Comparison of ENCODE assay signal across 22 cellular contexts in the genomic region with DNA sequence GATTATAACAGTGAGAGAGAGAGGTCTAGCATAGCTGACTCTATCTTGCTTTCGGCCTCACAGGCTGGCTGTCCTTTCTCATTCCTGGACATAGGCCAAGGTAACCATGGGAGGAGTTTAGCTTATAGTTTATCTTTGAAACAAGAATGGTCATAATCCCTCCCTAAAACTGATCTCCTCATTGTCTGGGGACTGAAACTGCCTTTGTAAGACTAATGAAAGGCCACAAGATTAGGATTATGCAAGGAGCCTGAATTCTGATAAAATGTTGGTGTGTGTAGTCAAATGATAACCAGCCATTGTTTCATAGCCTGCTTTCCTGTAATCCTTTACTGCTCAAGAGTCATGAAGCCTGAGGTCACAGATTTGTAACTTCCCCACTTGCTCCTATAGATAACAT.
DNase-seq lines count a peak whose midpoint lies in the region; ATAC-seq, FAIRE-seq and TF ChIP-seq lines count a peak whose summit lies in the region.
"Had no signal": no experiment of that assay in that cellular context is flagged by ENCODE, and none has a peak within 500 bp of the region (broad histone marks: within the 10 kb centered on the region; RNA-seq: fewer than 3 reads in every experiment).

No MANE protein-coding gene starts in this region.

- FAIRE-seq in D721Med (lab: Jason Lieb, UNC) = peak; percentile 66

- intact Hi-C loops in Caco-2 (cut with micrococcal nuclease; ENCODE audit: unreplicated experiment) = no loop called here
- intact Hi-C loops in left lung (cut with DNase I) = no loop called here

- CTCF ChIA-PET in Caco-2 (lab: Charles Lee) = no interaction called here

- H3K36me3 ChIP-seq in MG63 (no peaks in the 10 kb centered on the region), Caco-2 (ENCODE audit: control insufficient read depth, insufficient read depth, low read length) (no peaks in the 10 kb centered on the region), left lung (no peaks in the 10 kb centered on the region)
- H3K36me3 ChIP-seq: cardiac muscle cell, esophagus squamous epithelium had no signal

- no TSS peak for BruUV-seq in Caco-2 (replicated peaks; lab: Mats Ljungman, UMichigan)

- POLR2A ChIA-PET in Caco-2 (lab: Charles Lee) = no interaction called here

- no peak overlapping the region for H3K4me3 Mint-ChIP-seq in Caco-2 (ENCODE audit: unreplicated experiment)
- H3K4me3 Mint-ChIP-seq: activated naive CD8-positive, alpha-beta T cell; activated T-helper 1 cell treated with anti-CD3 and anti-CD28 coated beads, Interleukin-12 subunit alpha, Interleukin-12 subunit beta, Interleukin-2, Interleukin-4 antibody, amounts not matched to agents 30 ng/mL and 10 ng/mL and 1 ng/mL, durations not matched to agents 14 hours and 24 hours and 36 hours had no signal

- H3K27ac ChIP-seq in left lung = no peak overlapping the region
- H3K27ac ChIP-seq: cardiac muscle cell, esophagus squamous epithelium had no signal

- no peak for ATAC-seq in left lung
- ATAC-seq: stimulated activated naive CD8-positive, alpha-beta T cell treated with anti-CD3 and anti-CD28 coated beads, Interleukin-15, Interleukin-2, amounts not matched to agents 100 U/mL and 50 U/mL, for 24 hours had no signal

- no peak for TF ChIP-seq CTCF in D721Med (IDR thresholded peaks at IDR 0.05; ENCODE audit: insufficient read depth, missing control alignments)
- TF ChIP-seq CTCF in choroid plexus epithelial cell (conservative IDR thresholded peaks at IDR 0.05; ENCODE audit: low read depth, low read length) = no peak
- TF ChIP-seq CTCF in Caco-2 (IDR thresholded peaks at IDR 0.05; ENCODE audit: insufficient read depth in 1 of 2, low read depth in 1 of 2, low read length in 1 of 2, severe bottlenecking in 1 of 2, unreplicated experiment in 1 of 2) = no peak
- TF ChIP-seq CTCF in left lung (IDR thresholded peaks at IDR 0.05) = no peak

- H3K9me3 Mint-ChIP-seq in Caco-2 (ENCODE audit: unreplicated experiment) = peaks cover 17% of the 10 kb centered on the region
- H3K9me3 Mint-ChIP-seq: activated T-helper 1 cell treated with anti-CD3 and anti-CD28 coated beads, Interleukin-12 subunit alpha, Interleukin-12 subunit beta, Interleukin-2, Interleukin-4 antibody, amounts not matched to agents 30 ng/mL and 10 ng/mL and 1 ng/mL, durations not matched to agents 14 hours and 24 hours and 36 hours had no signal

- H3K4me1 ChIP-seq in Caco-2 (peaks cover 12% of the 10 kb centered on the region; the same call in 1 of the 2 replicates), left lung (no peaks in the 10 kb centered on the region)
- H3K4me1 ChIP-seq: esophagus squamous epithelium had no signal

- H3K4me1 Mint-ChIP-seq in Caco-2 (ENCODE audit: low read depth, unreplicated experiment) = no peaks in the 10 kb centered on the region

- no peak for DNase-seq in D721Med (ENCODE audit: insufficient read length, low spot score)
- DNase-seq in MG63 = peak; percentile 1
- DNase-seq in choroid plexus epithelial cell (ENCODE audit: low read depth) = peak; percentile 91
- DNase-seq in lung microvascular endothelial cell (ENCODE audit: low read depth in 2 of 2) = peak; percentile 29 to 41
- no peak for DNase-seq in mesenteric fat pad (ENCODE audit: low spot score)
- no peak for DNase-seq in Caco-2
- no peak for DNase-seq in NCI-H2029 treated with DMSO at 0.1 percent for 48 hours (lab: John Stamatoyannopoulos, UW)
- DNase-seq in left lung = no peak
- DNase-seq: activated CD4-positive, CD25-positive, alpha-beta regulatory T cell; DMS53; esophagus squamous epithelium; islet precursor cell; KG1; NCI-H1048; NCI-H2029; NCI-H524 treated with DMSO at 0.1 percent for 48 hours; retina; stimulated activated naive CD8-positive, alpha-beta T cell treated with anti-CD3 and anti-CD28 coated beads, Interleukin-15, Interleukin-2, amounts not matched to agents 100 U/mL and 50 U/mL, for 24 hours; trophoblast cell had no signal

- H3K9me3 ChIP-seq in MG63 (peaks cover 4% of the 10 kb centered on the region; the same call in 1 of the 2 replicates), Caco-2 (no peaks in the 10 kb centered on the region), left lung (peaks cover 0 to 3% of the 10 kb centered on the region in 2 donors)
- H3K9me3 ChIP-seq: esophagus squamous epithelium had no signal

- H3K27ac Mint-ChIP-seq in Caco-2 (ENCODE audit: unreplicated experiment) = no peak overlapping the region
- H3K27ac Mint-ChIP-seq: activated naive CD8-positive, alpha-beta T cell; activated T-helper 1 cell treated with anti-CD3 and anti-CD28 coated beads, Interleukin-12 subunit alpha, Interleukin-12 subunit beta, Interleukin-2, Interleukin-4 antibody, amounts not matched to agents 30 ng/mL and 10 ng/mL and 1 ng/mL, durations not matched to agents 14 hours and 24 hours and 36 hours had no signal

- no peaks in the 10 kb centered on the region for H3K27me3 ChIP-seq in MG63
- H3K27me3 ChIP-seq in Caco-2 (replicated peaks; ENCODE audit: control insufficient read depth, insufficient read depth, low read length) = no peaks in the 10 kb centered on the region
- H3K27me3 ChIP-seq in left lung = no peaks in the 10 kb centered on the region
- H3K27me3 ChIP-seq: cardiac muscle cell, esophagus squamous epithelium had no signal

- no peaks in the 10 kb centered on the region for H3K36me3 Mint-ChIP-seq in Caco-2 (ENCODE audit: insufficient read depth, unreplicated experiment)
- H3K36me3 Mint-ChIP-seq: activated naive CD8-positive, alpha-beta T cell had no signal

- no peaks in the 10 kb centered on the region for H3K27me3 Mint-ChIP-seq in Caco-2 (ENCODE audit: insufficient read depth, unreplicated experiment)
- H3K27me3 Mint-ChIP-seq: activated naive CD8-positive, alpha-beta T cell had no signal

- H3K4me3 ChIP-seq in MG63 (no peak overlapping the region), choroid plexus epithelial cell (ENCODE audit: low read depth, low read length) (no peak overlapping the region), Caco-2 (ENCODE audit: low read depth, low read length) (no peak overlapping the region), left lung (no peak overlapping the region)
- H3K4me3 ChIP-seq: cardiac muscle cell, esophagus squamous epithelium had no signal

Comparison
In these comparisons a context has a peak if more than half of its experiments do, and no peak if none do; other contexts are left out.
1. DNase-seq: peak in MG63 (single experiment), choroid plexus epithelial cell (single experiment) and lung microvascular endothelial cell (2 of 2); none in D721Med (single experiment), mesenteric fat pad (single experiment), Caco-2 (0 of 2), NCI-H2029 treated with DMSO at 0.1 percent for 48 hours (single experiment) and left lung (0 of 2).